Comparison of ENCODE assay signal across 8 cellular contexts in the genomic region with DNA sequence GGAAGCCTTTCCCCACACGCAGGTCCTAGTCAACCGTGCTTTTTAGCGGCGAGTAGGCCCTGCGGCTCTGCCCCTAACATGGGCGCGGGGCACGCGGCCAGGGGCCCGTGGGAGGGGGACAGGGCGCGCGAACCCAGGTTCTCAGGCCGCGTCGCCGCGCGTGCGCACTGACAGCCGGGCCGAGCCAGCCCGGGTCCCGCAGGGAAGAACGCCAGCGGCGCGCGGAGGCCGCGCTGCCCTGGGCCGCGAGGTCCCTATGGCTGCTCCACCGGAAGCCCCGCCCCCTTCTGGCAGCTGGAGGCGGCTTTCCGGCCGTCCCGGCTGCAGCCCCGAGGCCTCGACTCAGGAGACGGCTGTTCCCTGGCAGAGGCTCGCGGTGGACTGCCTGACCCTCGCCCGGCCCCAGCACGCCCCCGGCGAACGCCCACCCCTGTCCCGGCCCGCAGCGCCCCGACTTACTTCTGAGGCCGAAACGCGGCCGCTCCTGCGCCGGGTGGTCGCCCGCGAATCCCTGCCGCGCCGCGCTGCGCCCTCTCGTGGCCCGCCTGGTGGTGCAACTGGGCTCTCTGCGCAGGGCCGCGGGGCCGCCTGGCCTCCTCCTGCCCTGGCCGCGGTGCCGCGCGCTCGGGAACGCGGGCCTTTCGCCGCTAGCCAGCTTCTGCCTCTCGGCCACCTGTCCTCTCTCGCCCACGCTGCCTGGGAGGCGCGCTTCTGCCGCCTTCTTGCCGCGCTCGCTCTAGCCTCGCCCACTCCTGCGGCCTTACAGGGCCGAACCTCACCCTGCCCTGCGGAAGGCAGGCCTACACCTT. TPM values are rescaled to one million over a fixed set of nuclear protein-coding genes. Genes with fewer than 3 reads are reported as not detected.
DNase-seq lines count a peak whose midpoint lies in the region; ATAC-seq, FAIRE-seq and TF ChIP-seq lines count a peak whose summit lies in the region.

No MANE protein-coding gene starts in this region.

- peaks cover 10% of the 10 kb centered on the region for H3K36me3 Mint-ChIP-seq in nephron (ENCODE audit: low read depth)

- peak; percentile 79 for TF ChIP-seq POLR2A in H54 (IDR thresholded peaks at IDR 0.05; ENCODE audit: low read depth, low read length)

- CTCF ChIA-PET in RWPE1 (lab: Yijun Ruan, JAX) = interaction anchor here (0.5 to 1.8 kb wide), 12 partner anchors 10 to 291 kb away, joined by 3 to 7 read pairs (median 4); a partner anchor contains a TSS

- TF ChIP-seq CTCF in LNCaP clone FGC (IDR thresholded peaks at IDR 0.05; ENCODE audit: control insufficient read depth, extremely low read depth, insufficient read depth) (peak; percentile 94), RWPE1 (conservative IDR thresholded peaks at IDR 0.05; ENCODE audit: low read depth) (peak; percentile 95), nephron (IDR thresholded peaks at IDR 0.05; ENCODE audit: unreplicated experiment in 3 of 3) (peak; percentile 90 to 97 (median 92))

- no peak for FAIRE-seq in H54 (lab: Jason Lieb, UNC)

- DNase-seq in G401 (ENCODE audit: low spot score) = peak; percentile 85
- DNase-seq in H54 (ENCODE audit: insufficient read length, low spot score) = peak; percentile 99
- no peak for DNase-seq in LNCaP clone FGC (ENCODE audit: low read depth)
- DNase-seq in RWPE1 (ENCODE audit: low spot score) = peak; percentile 95
- DNase-seq in activated T-helper 9 cell treated with anti-CD3 and anti-CD28 coated beads, Interleukin-2, amount 50 U/mL, for 16 hours (ENCODE audit: low read depth) = peak; percentile 84
- DNase-seq in fibroblast of peridontal ligament (ENCODE audit: extremely low read depth) = peak; percentile 86
- peak; percentile 94 for DNase-seq in stimulated activated naive CD8-positive, alpha-beta T cell treated with anti-CD3 and anti-CD28 coated beads, Interleukin-15, Interleukin-2, amounts not matched to agents 100 U/mL and 50 U/mL, for 24 hours

- peak overlapping the region; percentile 50 for H3K4me3 ChIP-seq in LNCaP clone FGC (ENCODE audit: low read depth, low read length)

- no peaks in the 10 kb centered on the region for H3K9me3 Mint-ChIP-seq in nephron

- peak; percentile 94 for ATAC-seq in stimulated activated naive CD8-positive, alpha-beta T cell treated with anti-CD3 and anti-CD28 coated beads, Interleukin-15, Interleukin-2, amounts not matched to agents 100 U/mL and 50 U/mL, for 24 hours

- H3K27me3 Mint-ChIP-seq in nephron (ENCODE audit: low read depth) = peaks cover 3% of the 10 kb centered on the region

- peaks cover 4% of the 10 kb centered on the region for H3K4me1 Mint-ChIP-seq in nephron

- in situ Hi-C loops in G401 (cut with HindIII; ENCODE audit: low sequenced_read_pairs) = no loop called here

- peak overlapping the region; percentile 86 to 90 (median 87) for H3K4me3 Mint-ChIP-seq in nephron

- peak overlapping the region; percentile 88 to 98 (median 95) for H3K27ac Mint-ChIP-seq in nephron

- peak overlapping the region; percentile 87 for H3K27ac ChIP-seq in RWPE1

- POLR2A ChIA-PET in RWPE1 (lab: Yijun Ruan, JAX; ENCODE audit: low non-redundant PET) = interaction anchor here (0.6 kb wide), 2 partner anchors 17 to 23 kb away, joined by 3 to 6 read pairs; a partner anchor contains a TSS

RNA-seq across cellular contexts. Expression of a gene that starts 16.6 kb away (rescaled TPM):
- not detected in 2 replicates for total RNA-seq in G401 (2014; rRNA removed; shearing (Covaris generic))

RNA-seq across cellular contexts. Expression of a gene that starts 23.4 kb away (rescaled TPM):
- 6.0 and 18.9 TPM in 2 replicates for total RNA-seq in G401 (2014; rRNA removed; shearing (Covaris generic))
